8 cellular contexts compared by ENCODE assay signal in the genomic region with DNA sequence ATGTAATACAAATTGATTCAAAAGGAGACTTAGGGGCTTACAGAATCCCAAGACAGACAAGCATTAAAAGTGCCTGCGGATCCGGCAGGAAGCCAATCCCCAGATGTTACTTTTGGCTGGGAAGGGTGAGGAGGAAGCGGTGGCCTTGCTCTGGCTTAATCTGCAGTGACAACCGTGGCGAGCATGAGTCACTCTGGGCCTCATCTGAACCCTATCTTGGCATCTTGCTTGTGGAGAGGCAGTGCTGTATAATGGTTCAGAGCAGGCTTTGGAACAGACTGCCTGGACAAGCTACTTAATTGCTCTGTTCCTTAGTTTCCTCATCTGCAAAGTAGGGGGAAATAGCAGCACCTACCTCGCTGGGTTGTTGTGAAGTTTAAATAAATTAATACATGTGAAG.
DNase-seq lines count a peak whose midpoint lies in the region; ATAC-seq, FAIRE-seq and TF ChIP-seq lines count a peak whose summit lies in the region.

No MANE protein-coding gene starts in this region.

- peaks cover under 1% of the 10 kb centered on the region for H3K9me3 Mint-ChIP-seq in astrocyte (ENCODE audit: unreplicated experiment)

- CTCF ChIA-PET in PC-3 (lab: Charles Lee), result no interaction called here

- no peaks in the 10 kb centered on the region for H3K27me3 ChIP-seq in PC-3 (ENCODE audit: low read length)
- H3K27me3 ChIP-seq in astrocyte (ENCODE audit: insufficient read depth, low read length), result no peaks in the 10 kb centered on the region
- H3K27me3 ChIP-seq in lung (ENCODE audit: control insufficient read depth, insufficient read depth), result no peaks in the 10 kb centered on the region

- no peaks in the 10 kb centered on the region for H3K36me3 Mint-ChIP-seq in astrocyte (ENCODE audit: low read depth, unreplicated experiment)

- POLR2A ChIA-PET in PC-3 (lab: Charles Lee; ENCODE audit: unreplicated experiment), result no interaction called here

- no peaks in the 10 kb centered on the region for H3K27me3 Mint-ChIP-seq in astrocyte (ENCODE audit: low read depth, unreplicated experiment)

- H3K36me3 ChIP-seq in PC-3 (ENCODE audit: low read depth, low read length) (no peaks in the 10 kb centered on the region), astrocyte (ENCODE audit: insufficient read depth, low read length) (no peaks in the 10 kb centered on the region), lung (ENCODE audit: control insufficient read depth in 2 of 2, insufficient read depth in 2 of 2, low read length in 2 of 2) (no peaks in the 10 kb centered on the region)

- TF ChIP-seq CTCF in PC-3 (conservative IDR thresholded peaks at IDR 0.05; ENCODE audit: low read depth, low read length), result no peak
- no peak for TF ChIP-seq CTCF in astrocyte (IDR thresholded peaks at IDR 0.05; ENCODE audit: insufficient read depth, low read depth, low read length)
- TF ChIP-seq CTCF in lung (IDR thresholded peaks at IDR 0.05; ENCODE audit: control extremely low read depth, extremely low read depth), result no peak

- H3K9me3 ChIP-seq in PC-3 (ENCODE audit: low read length), result no peaks in the 10 kb centered on the region
- H3K9me3 ChIP-seq in astrocyte (ENCODE audit: insufficient read depth, low read depth, low read length), result no peaks in the 10 kb centered on the region
- peaks cover 0 to 6% of the 10 kb centered on the region in 2 donors for H3K9me3 ChIP-seq in lung (ENCODE audit: control insufficient read depth in 2 of 2, insufficient read depth in 1 of 2, low read length in 1 of 2)

- intact Hi-C loops in PC-3 (cut with micrococcal nuclease), result no loop called here

- H3K27ac ChIP-seq in PC-3 (ENCODE audit: low read length) (no peak overlapping the region), astrocyte (ENCODE audit: low read depth, low read length) (peak overlapping the region; percentile 81), lung (ENCODE audit: low read depth in 1 of 2, low read length in 1 of 2) (no peak overlapping the region)

- H3K9ac ChIP-seq in PC-3 (ENCODE audit: low read length) (no peak overlapping the region), astrocyte (ENCODE audit: low read length) (no peak overlapping the region)

- H3K4me1 ChIP-seq in PC-3 (ENCODE audit: insufficient read depth, low read length), result peaks cover 47% of the 10 kb centered on the region
- peaks cover 42% of the 10 kb centered on the region for H3K4me1 ChIP-seq in astrocyte (ENCODE audit: insufficient read depth, low read length)
- peaks cover 0 to 4% of the 10 kb centered on the region in 2 donors for H3K4me1 ChIP-seq in lung (ENCODE audit: control insufficient read depth in 2 of 2, insufficient read depth in 2 of 2, low read length in 2 of 2)

- peaks cover 53% of the 10 kb centered on the region for H3K4me1 Mint-ChIP-seq in astrocyte (ENCODE audit: low read depth, unreplicated experiment)

- 33 to 40% methylated on average over 6 of the region's 6 CpGs for WGBS in lung, 2 donors

- H3K79me2 ChIP-seq in PC-3 (ENCODE audit: low read length), result no peaks in the 10 kb centered on the region
- no peaks in the 10 kb centered on the region for H3K79me2 ChIP-seq in astrocyte (ENCODE audit: insufficient read depth, low read length)

- no TSS peak for BruUV-seq in PC-3 (replicated peaks; lab: Mats Ljungman, UMichigan)

- no peak overlapping the region for H3K4me3 ChIP-seq in PC-3 (ENCODE audit: low read length)
- H3K4me3 ChIP-seq in astrocyte (ENCODE audit: insufficient read depth, low read depth, low read length), result no peak overlapping the region
- H3K4me3 ChIP-seq in lung, result no peak overlapping the region

- ATAC-seq in PC-3 (no peak), lung (ENCODE audit: insufficient read depth, low FRiP score) (peak; percentile 49), HG03045 (IDR thresholded peaks at IDR 0.05; ENCODE audit: unreplicated experiment) (no peak)

- peaks cover 4% of the 10 kb centered on the region for H3F3A ChIP-seq in PC-3 (ENCODE audit: low read length, unreplicated experiment)

- H3K4me2 ChIP-seq in PC-3 (ENCODE audit: low read length), result no peak overlapping the region
- H3K4me2 ChIP-seq in astrocyte (ENCODE audit: low read length), result peak overlapping the region; percentile 80

- H4K20me1 ChIP-seq in PC-3 (ENCODE audit: low read length), result no peaks in the 10 kb centered on the region
- no peaks in the 10 kb centered on the region for H4K20me1 ChIP-seq in astrocyte (ENCODE audit: insufficient read depth, low read length)

- H3K4me3 Mint-ChIP-seq in astrocyte (ENCODE audit: unreplicated experiment), result no peak overlapping the region

- no peak overlapping the region for H2AFZ ChIP-seq in PC-3 (ENCODE audit: low read length)
- H2AFZ ChIP-seq in astrocyte (ENCODE audit: low read depth, low read length), result no peak overlapping the region

- FAIRE-seq in astrocyte (lab: Jason Lieb, UNC) (peak; percentile 73), urothelium cell line (lab: Jason Lieb, UNC) (no peak)

- no peak overlapping the region for H3K27ac Mint-ChIP-seq in astrocyte (ENCODE audit: unreplicated experiment)

- DNase-seq in Daoy (ENCODE audit: low read depth) (peak; percentile 95), PC-3 (peak; percentile 40), astrocyte (ENCODE audit: low read depth) (peak; percentile 94), lung (ENCODE audit: low spot score) (no peak), urothelium cell line (ENCODE audit: low spot score) (peak; percentile 64), NCI-H748 (lab: John Stamatoyannopoulos, UW; ENCODE audit: unreplicated experiment) (no peak), NCI-H1105 (lab: John Stamatoyannopoulos, UW) (no peak)

- H3K9me2 ChIP-seq in PC-3 (replicated peaks; ENCODE audit: low read length), result no peaks in the 10 kb centered on the region; the same call in 1 of the 2 replicates

Comparison
In these comparisons a context has a peak if more than half of its experiments do, and no peak if none do; other contexts are left out.
1. DNase-seq: peak in Daoy (single experiment), PC-3 (single experiment), astrocyte (single experiment) and urothelium cell line (single experiment); none in lung (single experiment), NCI-H748 (single experiment) and NCI-H1105 (single experiment).